In the genomic region with DNA sequence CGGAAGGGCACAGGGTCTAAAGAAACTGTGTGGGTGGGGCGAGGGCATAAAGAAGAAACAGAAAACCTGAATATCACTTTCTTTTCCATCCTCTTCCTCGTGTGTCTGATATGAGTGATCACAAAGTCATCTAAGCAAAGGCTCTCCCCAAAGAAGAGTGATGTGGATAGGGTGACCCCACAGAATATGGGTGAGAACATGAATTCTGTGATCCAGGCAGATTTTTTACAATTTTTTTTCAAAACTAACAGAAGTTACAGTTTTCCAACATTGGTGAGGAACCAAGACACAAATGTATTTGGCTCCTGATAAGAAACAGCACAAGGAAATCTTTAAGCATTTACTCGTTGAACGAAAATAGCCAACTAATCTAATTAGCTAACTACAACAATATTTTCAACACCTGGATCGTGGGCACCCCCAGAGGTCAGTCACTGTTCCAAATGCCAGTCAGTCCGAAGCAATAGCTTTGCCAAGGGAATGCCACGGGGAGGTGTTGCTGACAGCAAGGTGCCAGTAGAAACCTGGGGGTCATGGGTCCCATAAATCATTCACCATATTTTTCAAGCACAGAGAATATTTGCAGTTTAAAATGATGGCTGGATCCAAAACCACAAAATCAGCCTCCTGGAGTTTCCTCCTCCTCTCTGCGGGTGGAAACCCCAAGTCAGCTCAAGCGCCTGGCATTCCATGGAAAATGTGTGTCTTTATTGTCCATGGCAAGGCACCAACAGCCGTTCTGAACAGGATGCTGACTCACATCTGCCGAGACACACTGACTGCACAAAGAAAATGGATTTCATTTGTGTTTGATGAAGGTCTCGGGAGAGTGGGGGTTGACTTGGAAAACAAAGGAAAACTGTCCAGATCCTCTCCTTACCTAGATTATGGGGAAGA, we compare ENCODE assay signal across 8 cellular contexts. TPM values are rescaled to one million over a fixed set of nuclear protein-coding genes. Genes with fewer than 3 reads are reported as not detected.
DNase-seq lines count a peak whose midpoint lies in the region; ATAC-seq and TF ChIP-seq lines count a peak whose summit lies in the region.

No MANE protein-coding gene starts in this region.

- no peak overlapping the region for H3K4me3 ChIP-seq in fibroblast of villous mesenchyme (ENCODE audit: low read depth, low read length)

- peak; percentile 14 for DNase-seq in activated T-cell treated with anti-CD3 and anti-CD28 coated beads, Interleukin-2, amount 50 U/mL, for 4 hours
- no peak for DNase-seq in activated T-cell treated with anti-CD3 and anti-CD28 coated beads, Interleukin-2, amount 50 U/mL, for 1 hour
- peak; percentile 54 for DNase-seq in T-helper 2 cell treated with Interferon-gamma antibody and Interleukin-4, amounts not matched to agents 5 μg/mL and 100 μg/mL, for 36 hours (ENCODE audit: low spot score)
- peak; percentile 97 for DNase-seq in fibroblast of villous mesenchyme (ENCODE audit: low read depth)
- DNase-seq in pulmonary artery endothelial cell (ENCODE audit: low read depth, low spot score), result peak; percentile 98
- DNase-seq in erythroblast (lab: John Stamatoyannopoulos, UW), result no peak
- DNase-seq in natural killer cell, result no peak
- no peak for DNase-seq in T-cell

- H3K9me3 Mint-ChIP-seq in activated T-cell treated with anti-CD3 and anti-CD28 coated beads, Interleukin-2, amount 50 U/mL, for 4 hours, result no peaks in the 10 kb centered on the region
- H3K9me3 Mint-ChIP-seq in T-helper 2 cell treated with Interferon-gamma antibody and Interleukin-4, amounts not matched to agents 5 μg/mL and 100 μg/mL, for 36 hours, result no peaks in the 10 kb centered on the region
- no peaks in the 10 kb centered on the region for H3K9me3 Mint-ChIP-seq in natural killer cell
- no peaks in the 10 kb centered on the region for H3K9me3 Mint-ChIP-seq in T-cell

- peaks cover 9% of the 10 kb centered on the region for H3K36me3 Mint-ChIP-seq in activated T-cell treated with anti-CD3 and anti-CD28 coated beads, Interleukin-2, amount 50 U/mL, for 4 hours (ENCODE audit: insufficient read depth)
- H3K36me3 Mint-ChIP-seq in T-helper 2 cell treated with Interferon-gamma antibody and Interleukin-4, amounts not matched to agents 5 μg/mL and 100 μg/mL, for 36 hours (ENCODE audit: low read depth), result peaks cover 51% of the 10 kb centered on the region
- H3K36me3 Mint-ChIP-seq in natural killer cell (no peaks in the 10 kb centered on the region), T-cell (peaks cover 35% of the 10 kb centered on the region)

- peaks cover 19% of the 10 kb centered on the region for H3K4me1 Mint-ChIP-seq in activated T-cell treated with anti-CD3 and anti-CD28 coated beads, Interleukin-2, amount 50 U/mL, for 4 hours (ENCODE audit: low read depth)
- H3K4me1 Mint-ChIP-seq in T-helper 2 cell treated with Interferon-gamma antibody and Interleukin-4, amounts not matched to agents 5 μg/mL and 100 μg/mL, for 36 hours (ENCODE audit: low read depth), result peaks cover 10% of the 10 kb centered on the region
- H3K4me1 Mint-ChIP-seq in natural killer cell (peaks cover 19% of the 10 kb centered on the region in 2 donors), T-cell (peaks cover 0 to 29% (median 9%) of the 10 kb centered on the region in 3 donors)

- H3K4me3 Mint-ChIP-seq in activated T-cell treated with anti-CD3 and anti-CD28 coated beads, Interleukin-2, amount 50 U/mL, for 4 hours, result no peak overlapping the region
- no peak overlapping the region for H3K4me3 Mint-ChIP-seq in T-helper 2 cell treated with Interferon-gamma antibody and Interleukin-4, amounts not matched to agents 5 μg/mL and 100 μg/mL, for 36 hours
- H3K4me3 Mint-ChIP-seq in natural killer cell (no peak overlapping the region), T-cell (no peak overlapping the region)

- POLR2A ChIA-PET in T-cell (lab: Charles Lee), result interaction anchor here in 1 of 2 donors (0.6 kb wide), 1 partner anchor 472 kb away, joined by 9 read pairs; no protein-coding TSS in a partner anchor

- no peak for ATAC-seq in activated T-cell treated with anti-CD3 and anti-CD28 coated beads, Interleukin-2, amount 50 U/mL, for 4 hours
- ATAC-seq in natural killer cell, result no peak
- no peak for ATAC-seq in T-cell (replicated peaks in 1 of 4)

- no peak overlapping the region for H3K27ac Mint-ChIP-seq in T-helper 2 cell treated with Interferon-gamma antibody and Interleukin-4, amounts not matched to agents 5 μg/mL and 100 μg/mL, for 36 hours
- H3K27ac Mint-ChIP-seq in natural killer cell, result no peak overlapping the region
- H3K27ac Mint-ChIP-seq in T-cell, result no peak overlapping the region

- TF ChIP-seq POLR2A in erythroblast (IDR thresholded peaks at IDR 0.05; ENCODE audit: low read length), result no peak

- no peaks in the 10 kb centered on the region for H3K27me3 Mint-ChIP-seq in activated T-cell treated with anti-CD3 and anti-CD28 coated beads, Interleukin-2, amount 50 U/mL, for 4 hours (ENCODE audit: low read depth)
- no peaks in the 10 kb centered on the region for H3K27me3 Mint-ChIP-seq in T-helper 2 cell treated with Interferon-gamma antibody and Interleukin-4, amounts not matched to agents 5 μg/mL and 100 μg/mL, for 36 hours (ENCODE audit: low read depth)
- H3K27me3 Mint-ChIP-seq in natural killer cell (ENCODE audit: low read depth in 2 of 2) (no peaks in the 10 kb centered on the region), T-cell (peaks cover 0 to 3% of the 10 kb centered on the region in 2 donors)

- TF ChIP-seq CTCF in fibroblast of villous mesenchyme (IDR thresholded peaks at IDR 0.05; ENCODE audit: insufficient read depth, low read depth, low read length) (no peak), natural killer cell (IDR thresholded peaks at IDR 0.05) (no peak)

- intact Hi-C loops in natural killer cell (cut with micrococcal nuclease), result no loop called here

- CTCF ChIA-PET in T-cell (lab: Charles Lee), result no interaction called here

RNA-seq across cellular contexts. Expression of a gene that starts 26.7 kb away (rescaled TPM):
- total RNA-seq in activated T-cell treated with anti-CD3 and anti-CD28 coated beads, Interleukin-2, amount 50 U/mL, for 4 hours, result 100 to 1,000 TPM in 1 of 3 donors, 10 to 100 TPM in 2; 60.6 to 104 (median 75.1) TPM
- total RNA-seq in fibroblast of villous mesenchyme (2,870 and 3,211 TPM in 2 replicates), pulmonary artery endothelial cell (5,041 and 5,562 TPM in 2 replicates), natural killer cell (100 to 1,000 TPM; 132 to 230 (median 155) TPM), T-cell (100 to 1,000 TPM in 4 of 5 donors, 10 to 100 TPM in 1; 59.4 to 223 (median 159) TPM)

Comparison
In these comparisons a context has a peak if more than half of its experiments do, and no peak if none do; other contexts are left out.
1. DNase-seq: peak in activated T-cell treated with anti-CD3 and anti-CD28 coated beads, Interleukin-2, amount 50 U/mL, for 4 hours (single experiment), T-helper 2 cell treated with Interferon-gamma antibody and Interleukin-4, amounts not matched to agents 5 μg/mL and 100 μg/mL, for 36 hours (single experiment), fibroblast of villous mesenchyme (single experiment) and pulmonary artery endothelial cell (single experiment); none in activated T-cell treated with anti-CD3 and anti-CD28 coated beads, Interleukin-2, amount 50 U/mL, for 1 hour (single experiment), erythroblast (0 of 2), natural killer cell (single experiment) and T-cell (0 of 34).
2. RNA of a gene that starts 26.7 kb away (total RNA-seq): 5,041 to 5,562 TPM in pulmonary artery endothelial cell and 2,870 to 3,211 TPM in fibroblast of villous mesenchyme; 59.4 to 223 TPM in T-cell, 132 to 230 TPM in natural killer cell and 60.6 to 104 TPM in activated T-cell treated with anti-CD3 and anti-CD28 coated beads, Interleukin-2, amount 50 U/mL, for 4 hours; every median in the first group is over 10 times any median in the second.